ENCODE assay signal across 7 cellular contexts in the genomic region with DNA sequence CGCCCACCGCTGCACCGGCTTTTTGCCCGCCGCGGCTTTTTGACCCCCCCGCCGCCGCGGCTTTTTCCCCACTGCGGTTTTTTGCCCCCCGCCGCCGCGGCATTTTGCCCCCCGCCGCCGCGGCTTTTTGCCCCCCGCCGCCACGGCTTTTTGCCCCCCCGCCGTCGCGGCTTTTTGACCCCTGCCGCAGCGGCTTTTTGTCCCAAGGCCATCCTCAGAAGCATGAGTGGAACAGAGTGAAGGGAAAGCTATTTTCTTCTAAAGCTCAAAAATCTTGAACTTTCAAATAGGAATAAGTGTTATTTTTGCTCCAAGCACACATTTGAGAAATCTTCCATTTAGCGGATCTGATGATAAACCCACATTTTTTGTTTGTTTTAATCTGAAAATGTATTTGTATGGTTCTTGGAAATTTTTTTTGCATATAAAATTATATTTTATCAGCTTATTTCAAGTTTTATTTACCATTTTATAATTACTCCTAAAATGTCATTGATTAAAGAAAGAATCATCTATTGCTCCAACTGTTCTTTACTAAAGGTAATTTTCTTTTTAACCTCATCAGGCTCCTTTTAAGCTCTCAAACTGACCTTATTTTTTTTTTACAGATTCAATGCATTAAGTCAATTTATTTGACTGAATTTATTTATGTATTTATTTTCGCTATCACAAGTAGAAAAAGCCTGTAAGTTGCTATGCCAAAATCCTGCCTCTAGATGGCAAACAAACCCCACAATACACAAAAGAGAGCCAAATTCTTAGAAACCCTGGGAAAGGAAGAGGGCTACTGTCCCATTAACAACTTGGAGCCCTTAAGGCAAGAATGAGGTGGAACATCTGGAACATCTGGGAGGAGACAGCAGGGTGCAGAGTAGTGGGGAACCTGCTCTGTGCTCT.
DNase-seq lines count a peak whose midpoint lies in the region; ATAC-seq and TF ChIP-seq lines count a peak whose summit lies in the region.
"Not testable (repeated sequence)": the region's sequence is repeated elsewhere in the genome, so short reads cannot be mapped to it uniquely, and the experiment has no call there.

No MANE protein-coding gene starts in this region.

- not testable (repeated sequence) for H3K27ac ChIP-seq in Panc1 (ENCODE audit: low read length); left ventricle myocardium inferior (replicated peaks)

- not testable (repeated sequence) for H3K27me3 ChIP-seq in Panc1 (ENCODE audit: control insufficient read depth, insufficient read depth, low read length)
- peaks cover 77% of the 10 kb centered on the region for H3K27me3 ChIP-seq in left ventricle myocardium inferior (ENCODE audit: low read depth)

- in situ Hi-C loops in Panc1 (cut with HindIII; ENCODE audit: low pct_unique_long_range_greater_than_20kb, low sequenced_read_pairs) = not testable (repeated sequence)

- DNase-seq in DMS114 treated with DMSO at 0.1 percent for 48 hours (lab: John Stamatoyannopoulos, UW; ENCODE audit: unreplicated experiment) = peak; percentile 37
- peak; percentile 10 for DNase-seq in Panc1 (ENCODE audit: low read depth, low spot score)
- peak in 1 of 2 donors; percentile 2 for DNase-seq in activated T-cell treated with anti-CD3 and anti-CD28 coated beads, Interleukin-2, amount 50 U/mL, for 72 hours
- not testable (repeated sequence) for DNase-seq in left ventricle myocardium inferior
- DNase-seq in pons (ENCODE audit: low spot score) = peak; percentile 20

- POLR2A ChIA-PET in Panc1 (lab: Charles Lee) = interaction anchor here (0.6 kb wide), 1 partner anchor 63 kb away, joined by 10 read pairs; no protein-coding TSS in a partner anchor

- H3K4me3 ChIP-seq in Panc1 (ENCODE audit: low read depth in 2 of 2, low read length in 2 of 2) = 0 out of 4 replicates have a peak overlapping the region, but pooled peaks of 1 of the 2 experiments have one; percentile 8
- H3K4me3 ChIP-seq in left ventricle myocardium inferior = not testable (repeated sequence)

- intact Hi-C loops in Panc1 (cut with micrococcal nuclease; ENCODE audit: unreplicated experiment); dendritic cell treated with granulocyte-macrophage colony-stimulating factor and Interleukin-4, amounts not matched to agents 40 ng/mL and 50 ng/mL, for 4 days (cut with micrococcal nuclease); left ventricle myocardium inferior (cut with micrococcal nuclease): not testable (repeated sequence)

- not testable (repeated sequence) for H3K4me1 ChIP-seq in Panc1 (ENCODE audit: control insufficient read depth, insufficient read depth, low read length); left ventricle myocardium inferior

- CTCF ChIA-PET in Panc1 (lab: Charles Lee) = interaction anchor here (0.7 kb wide), 1 partner anchor 15 kb away, joined by 3 read pairs; no protein-coding TSS in a partner anchor

- not testable (repeated sequence) for H3K9me3 ChIP-seq in Panc1 (ENCODE audit: control insufficient read depth, insufficient read depth, low read depth, low read length); left ventricle myocardium inferior (replicated peaks)

- H3K27me3 Mint-ChIP-seq in IgD-negative memory B cell = peaks cover 27% of the 10 kb centered on the region
- H3K27me3 Mint-ChIP-seq in activated T-cell treated with anti-CD3 and anti-CD28 coated beads, Interleukin-2, amount 50 U/mL, for 72 hours (ENCODE audit: low read depth) = peaks cover 48% of the 10 kb centered on the region
- H3K27me3 Mint-ChIP-seq in dendritic cell treated with granulocyte-macrophage colony-stimulating factor and Interleukin-4, amounts not matched to agents 40 ng/mL and 50 ng/mL, for 4 days = peaks cover 68% of the 10 kb centered on the region

- peak; percentile 81 for TF ChIP-seq CTCF in Panc1 (IDR thresholded peaks at IDR 0.05)
- peak; percentile 60 for TF ChIP-seq CTCF in left ventricle myocardium inferior (IDR thresholded peaks at IDR 0.05; ENCODE audit: borderline replicate concordance)

- not testable (repeated sequence) for H3K36me3 Mint-ChIP-seq in IgD-negative memory B cell; activated T-cell treated with anti-CD3 and anti-CD28 coated beads, Interleukin-2, amount 50 U/mL, for 72 hours (ENCODE audit: insufficient read depth in 2 of 2); dendritic cell treated with granulocyte-macrophage colony-stimulating factor and Interleukin-4, amounts not matched to agents 40 ng/mL and 50 ng/mL, for 4 days (ENCODE audit: low read depth)

- peak overlapping the region in 2 of 3 donors; percentile 68 to 88 for H3K27ac Mint-ChIP-seq in IgD-negative memory B cell
- H3K27ac Mint-ChIP-seq in activated T-cell treated with anti-CD3 and anti-CD28 coated beads, Interleukin-2, amount 50 U/mL, for 72 hours = peak overlapping the region; percentile 97
- not testable (repeated sequence) for H3K27ac Mint-ChIP-seq in dendritic cell treated with granulocyte-macrophage colony-stimulating factor and Interleukin-4, amounts not matched to agents 40 ng/mL and 50 ng/mL, for 4 days

- not testable (repeated sequence) for ATAC-seq in Panc1; activated T-cell treated with anti-CD3 and anti-CD28 coated beads, Interleukin-2, amount 50 U/mL, for 72 hours (replicated peaks in 1 of 2)

- not testable (repeated sequence) for H3K4me1 Mint-ChIP-seq in IgD-negative memory B cell; activated T-cell treated with anti-CD3 and anti-CD28 coated beads, Interleukin-2, amount 50 U/mL, for 72 hours (ENCODE audit: low read depth); dendritic cell treated with granulocyte-macrophage colony-stimulating factor and Interleukin-4, amounts not matched to agents 40 ng/mL and 50 ng/mL, for 4 days (ENCODE audit: low read depth)

- peak overlapping the region in 2 of 4 donors; percentile 77 to 79 for H3K4me3 Mint-ChIP-seq in IgD-negative memory B cell
- H3K4me3 Mint-ChIP-seq in activated T-cell treated with anti-CD3 and anti-CD28 coated beads, Interleukin-2, amount 50 U/mL, for 72 hours = peak overlapping the region; percentile 70 to 72
- peak overlapping the region; percentile 40 for H3K4me3 Mint-ChIP-seq in dendritic cell treated with granulocyte-macrophage colony-stimulating factor and Interleukin-4, amounts not matched to agents 40 ng/mL and 50 ng/mL, for 4 days

- BruUV-seq in Panc1 (replicated peaks; lab: Mats Ljungman, UMichigan) = not testable (repeated sequence)

- peaks cover 4 to 10% (median 5%) of the 10 kb centered on the region in 3 donors for H3K9me3 Mint-ChIP-seq in IgD-negative memory B cell
- not testable (repeated sequence) for H3K9me3 Mint-ChIP-seq in activated T-cell treated with anti-CD3 and anti-CD28 coated beads, Interleukin-2, amount 50 U/mL, for 72 hours; dendritic cell treated with granulocyte-macrophage colony-stimulating factor and Interleukin-4, amounts not matched to agents 40 ng/mL and 50 ng/mL, for 4 days

- not testable (repeated sequence) for H3K36me3 ChIP-seq in Panc1 (ENCODE audit: control insufficient read depth, insufficient read depth, low read length); left ventricle myocardium inferior
